ENCODE assay signal across 30 cellular contexts in genomic region chr9:131216806-131217205, GRCh38. TPM values are rescaled to one million over a fixed set of nuclear protein-coding genes. Genes with fewer than 3 reads are reported as not detected.
DNase-seq lines count a peak whose midpoint lies in the region; ATAC-seq, FAIRE-seq and TF ChIP-seq lines count a peak whose summit lies in the region.
"Had no signal": no experiment of that assay in that cellular context is flagged by ENCODE, and none has a peak within 500 bp of the region (broad histone marks: within the 10 kb centered on the region; RNA-seq: fewer than 3 reads in every experiment).

No MANE protein-coding gene starts in this region.

- peaks cover 62% of the 10 kb centered on the region for H3K36me3 Mint-ChIP-seq in CD4-positive, CD25-positive, alpha-beta regulatory T cell
- peaks cover 19% of the 10 kb centered on the region for H3K36me3 Mint-ChIP-seq in astrocyte (ENCODE audit: low read depth, unreplicated experiment)

- peaks cover 8% of the 10 kb centered on the region for H4K20me1 ChIP-seq in astrocyte (ENCODE audit: insufficient read depth, low read length)
- H4K20me1 ChIP-seq: BLaER1 treated with 17β-estradiol and CSF1 and Interleukin-3, amounts not matched to agents 10 nM and 100 nM had no signal

- ATAC-seq in CD4-positive, CD25-positive, alpha-beta regulatory T cell (ENCODE audit: low read depth in 2 of 2) = no peak
- ATAC-seq in HG03439 (IDR thresholded peaks at IDR 0.05; ENCODE audit: unreplicated experiment) = no peak
- ATAC-seq: A549; CD8-positive, alpha-beta T cell; GM12878; HCT116 had no signal

- no peak for DNase-seq in CD4-positive, CD25-positive, alpha-beta regulatory T cell
- DNase-seq in astrocyte (ENCODE audit: low read depth) (no peak), fibroblast of villous mesenchyme (ENCODE audit: low read depth) (peak; percentile 12), spleen (no peak), C1 segment of cervical spinal cord (lab: John Stamatoyannopoulos, UW) (no peak)
- DNase-seq: AML-193; CD8-positive, alpha-beta T cell; DMS 273 treated with DMSO at 0.1 percent for 48 hours; DMS79; EL; GDM1; Karpas-422; NCI-H1092 treated with DMSO at 0.1 percent for 48 hours; NCI-H1436; NCI-H187; NCI-H2081 treated with DMSO at 0.1 percent for 48 hours; NCI-H2171; NCI-H226; NCI-H510A; NCI-H69; Right ventricle myocardium superior; RPMI8226 had no signal

- H3K36me3 ChIP-seq in CD4-positive, CD25-positive, alpha-beta regulatory T cell (ENCODE audit: control insufficient read depth, insufficient read depth, low read length) = peaks cover 36% of the 10 kb centered on the region
- H3K36me3 ChIP-seq in astrocyte (ENCODE audit: insufficient read depth, low read length) (peaks cover 5% of the 10 kb centered on the region), rectal smooth muscle tissue (ENCODE audit: control insufficient read depth, insufficient read depth, low read length) (peaks cover 2% of the 10 kb centered on the region), spleen (peaks cover 0 to 83% (median 20%) of the 10 kb centered on the region in 6 donors)

- H3K27ac Mint-ChIP-seq in CD4-positive, CD25-positive, alpha-beta regulatory T cell = peak overlapping the region in 2 of 3 donors; percentile 23 to 65
- peak overlapping the region; percentile 4 for H3K27ac Mint-ChIP-seq in astrocyte (ENCODE audit: unreplicated experiment)
- H3K27ac Mint-ChIP-seq: CD8-positive, alpha-beta T cell had no signal

- TF ChIP-seq CTCF in astrocyte (IDR thresholded peaks at IDR 0.05; ENCODE audit: insufficient read depth, low read depth, low read length) = no peak
- no peak for TF ChIP-seq CTCF in fibroblast of villous mesenchyme (IDR thresholded peaks at IDR 0.05; ENCODE audit: insufficient read depth, low read depth, low read length)
- TF ChIP-seq CTCF in spleen (IDR thresholded peaks at IDR 0.05 in 8 of 11, conservative IDR thresholded peaks at IDR 0.05 in 3 of 11) = no peak

- H3K27me3 Mint-ChIP-seq in CD4-positive, CD25-positive, alpha-beta regulatory T cell = no peaks in the 10 kb centered on the region
- H3K27me3 Mint-ChIP-seq in astrocyte (ENCODE audit: low read depth, unreplicated experiment) = no peaks in the 10 kb centered on the region

- no peaks in the 10 kb centered on the region for H3K4me1 ChIP-seq in CD4-positive, CD25-positive, alpha-beta regulatory T cell (ENCODE audit: control insufficient read depth, insufficient read depth, low read length, poor library complexity, severe bottlenecking)
- H3K4me1 ChIP-seq in astrocyte (ENCODE audit: insufficient read depth, low read length) = no peaks in the 10 kb centered on the region
- peaks cover 11% of the 10 kb centered on the region for H3K4me1 ChIP-seq in rectal smooth muscle tissue (ENCODE audit: control insufficient read depth, insufficient read depth, low read length)
- peaks cover 0 to 19% (median 9%) of the 10 kb centered on the region in 6 donors for H3K4me1 ChIP-seq in spleen
- H3K4me1 ChIP-seq: A549, SJSA1 had no signal

- 69 to 96% (median 84%) methylated on average over 4 of the region's 4 CpGs for WGBS in spleen, 5 donors

- H3K27ac ChIP-seq in CD4-positive, CD25-positive, alpha-beta regulatory T cell (ENCODE audit: insufficient read depth, low read length, poor library complexity, severe bottlenecking) = no peak overlapping the region
- H3K27ac ChIP-seq in astrocyte (ENCODE audit: low read depth, low read length) (no peak overlapping the region), rectal smooth muscle tissue (ENCODE audit: low read depth, low read length) (peak overlapping the region; percentile 16), spleen (no peak overlapping the region)
- H3K27ac ChIP-seq: A549; BLaER1 treated with 17β-estradiol and CSF1 and Interleukin-3, amounts not matched to agents 10 nM and 100 nM; HL-60; SJSA1 had no signal

- no peak overlapping the region for H3K4me3 Mint-ChIP-seq in CD4-positive, CD25-positive, alpha-beta regulatory T cell
- no peak overlapping the region for H3K4me3 Mint-ChIP-seq in astrocyte (ENCODE audit: unreplicated experiment)
- H3K4me3 Mint-ChIP-seq: CD8-positive, alpha-beta T cell had no signal

- no peak overlapping the region for H3K4me2 ChIP-seq in astrocyte (ENCODE audit: low read length)
- H3K4me2 ChIP-seq: A549; BLaER1 treated with 17β-estradiol and CSF1 and Interleukin-3, amounts not matched to agents 10 nM and 100 nM had no signal

- H2AFZ ChIP-seq in astrocyte (ENCODE audit: low read depth, low read length) = no peak overlapping the region

- H3K9me3 Mint-ChIP-seq in CD4-positive, CD25-positive, alpha-beta regulatory T cell = peaks cover 0 to 10% (median 4%) of the 10 kb centered on the region in 7 donors
- H3K9me3 Mint-ChIP-seq in astrocyte (ENCODE audit: unreplicated experiment) = peaks cover 6% of the 10 kb centered on the region

- H3K27me3 ChIP-seq in CD4-positive, CD25-positive, alpha-beta regulatory T cell (ENCODE audit: control insufficient read depth, insufficient read depth, low read length) = no peaks in the 10 kb centered on the region
- H3K27me3 ChIP-seq in astrocyte (ENCODE audit: insufficient read depth, low read length) = no peaks in the 10 kb centered on the region
- no peaks in the 10 kb centered on the region for H3K27me3 ChIP-seq in rectal smooth muscle tissue (ENCODE audit: control insufficient read depth, insufficient read depth, low read length)
- no peaks in the 10 kb centered on the region for H3K27me3 ChIP-seq in spleen (replicated peaks in 1 of 7)
- H3K27me3 ChIP-seq: BLaER1 treated with 17β-estradiol and CSF1 and Interleukin-3, amounts not matched to agents 10 nM and 100 nM; SJSA1 had no signal

- peaks cover 0 to 15% (median 6%) of the 10 kb centered on the region in 4 donors for H3K4me1 Mint-ChIP-seq in CD4-positive, CD25-positive, alpha-beta regulatory T cell
- peaks cover 27% of the 10 kb centered on the region for H3K4me1 Mint-ChIP-seq in astrocyte (ENCODE audit: low read depth, unreplicated experiment)

- no peak overlapping the region for H3K4me3 ChIP-seq in CD4-positive, CD25-positive, alpha-beta regulatory T cell (ENCODE audit: low read depth, low read length)
- H3K4me3 ChIP-seq in astrocyte (ENCODE audit: insufficient read depth, low read depth, low read length) = no peak overlapping the region
- no peak overlapping the region for H3K4me3 ChIP-seq in fibroblast of villous mesenchyme (ENCODE audit: low read depth, low read length)
- no peak overlapping the region for H3K4me3 ChIP-seq in rectal smooth muscle tissue (ENCODE audit: low read length)
- no peak overlapping the region for H3K4me3 ChIP-seq in spleen
- H3K4me3 ChIP-seq: A549; BLaER1 treated with 17β-estradiol and CSF1 and Interleukin-3, amounts not matched to agents 10 nM and 100 nM; GM12878; SJSA1 had no signal

- intact Hi-C loops in spleen (cut with DNase I; ENCODE audit: low total_unique reads) = no loop called here

- H3K9ac ChIP-seq in astrocyte (ENCODE audit: low read length) (no peak overlapping the region), rectal smooth muscle tissue (ENCODE audit: low read length) (no peak overlapping the region)
- H3K9ac ChIP-seq: BLaER1 treated with 17β-estradiol and CSF1 and Interleukin-3, amounts not matched to agents 10 nM and 100 nM had no signal

- no peaks in the 10 kb centered on the region for H3K79me2 ChIP-seq in astrocyte (ENCODE audit: insufficient read depth, low read length)

- H3K9me3 ChIP-seq in CD4-positive, CD25-positive, alpha-beta regulatory T cell (ENCODE audit: control insufficient read depth in 2 of 2, low read length in 2 of 2) = peaks cover 0 to 10% of the 10 kb centered on the region in 2 experiments
- no peaks in the 10 kb centered on the region for H3K9me3 ChIP-seq in astrocyte (ENCODE audit: insufficient read depth, low read depth, low read length)
- peaks cover 4 to 15% (median 10%) of the 10 kb centered on the region in 8 donors for H3K9me3 ChIP-seq in spleen
- H3K9me3 ChIP-seq: A549, SJSA1 had no signal

- FAIRE-seq in astrocyte (lab: Jason Lieb, UNC) = no peak
- FAIRE-seq: A549, GM12878 had no signal

- no peak for TF ChIP-seq POLR2A in spleen (IDR thresholded peaks at IDR 0.05)

RNA-seq across cellular contexts. Expression of gene FAM78A, which starts 59.5 kb away (rescaled TPM):
- 95.6 TPM for total RNA-seq in CD4-positive, CD25-positive, alpha-beta regulatory T cell
- 10 to 100 TPM; 16.6 to 23.0 (median 17.7) TPM for polyA plus RNA-seq in CD4-positive, CD25-positive, alpha-beta regulatory T cell
- total RNA-seq in astrocyte (0.73 and 1.1 TPM in 2 replicates), fibroblast of villous mesenchyme (under 0.01 and 0.43 TPM in 2 replicates), spleen (10 to 100 TPM; 23.3 to 40.3 (median 32.3) TPM)
- 10 to 100 TPM; 17.0 to 26.1 (median 17.4) TPM for polyA plus RNA-seq in spleen

Comparison
In these comparisons a context has a peak if more than half of its experiments do, and no peak if none do; other contexts are left out.
1. RNA of gene FAM78A, which starts 59.5 kb away (total RNA-seq): 95.6 TPM in CD4-positive, CD25-positive, alpha-beta regulatory T cell (single experiment) and 23.3 to 40.3 TPM in spleen; 0.73 to 1.1 TPM in astrocyte and under 0.01 to 0.43 TPM in fibroblast of villous mesenchyme; every median in the first group is over 10 times any median in the second.